20 cellular contexts compared by ENCODE assay signal in the genomic region with DNA sequence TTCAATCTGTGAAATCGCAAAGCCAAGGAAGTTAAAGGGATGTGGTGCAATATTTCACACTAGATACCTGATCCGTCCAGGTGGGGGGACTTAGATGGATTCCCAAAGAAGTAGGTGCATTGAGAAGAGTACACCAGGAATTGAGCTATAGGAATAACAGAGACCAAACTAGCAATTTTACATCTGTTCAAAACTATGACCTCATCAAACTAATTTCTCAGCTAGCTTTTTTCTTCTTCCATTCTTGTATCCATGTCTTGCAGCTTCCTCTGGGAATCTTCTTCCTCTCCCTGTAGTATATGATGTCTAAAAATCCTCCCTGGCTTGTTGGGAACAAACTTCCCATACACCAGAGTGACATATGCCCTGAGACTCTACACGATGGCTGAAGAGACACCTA. TPM values are rescaled to one million over a fixed set of nuclear protein-coding genes. Genes with fewer than 3 reads are reported as not detected.
DNase-seq lines count a peak whose midpoint lies in the region; ATAC-seq and TF ChIP-seq lines count a peak whose summit lies in the region.
"Had no signal": no experiment of that assay in that cellular context is flagged by ENCODE, and none has a peak within 500 bp of the region (broad histone marks: within the 10 kb centered on the region; RNA-seq: fewer than 3 reads in every experiment).

No MANE protein-coding gene starts in this region.

- H3K36me3 Mint-ChIP-seq in CD4-positive, alpha-beta memory T cell: no peaks in the 10 kb centered on the region
- peaks cover 4% of the 10 kb centered on the region for H3K36me3 Mint-ChIP-seq in activated T-helper 1 cell treated with anti-CD3 and anti-CD28 coated beads, Interleukin-12 subunit alpha, Interleukin-12 subunit beta, Interleukin-2, Interleukin-4 antibody, amounts not matched to agents 30 ng/mL and 10 ng/mL and 1 ng/mL, durations not matched to agents 14 hours and 24 hours and 36 hours (ENCODE audit: low read depth)
- H3K36me3 Mint-ChIP-seq: CD8-positive, alpha-beta T cell had no signal

- POLR2A ChIA-PET in CD4-positive, alpha-beta memory T cell (lab: Charles Lee; ENCODE audit: partially characterized antibody): interaction anchor here (1.6 to 3.9 kb wide), 4 partner anchors 10 to 52 kb away, joined by 4 to 15 read pairs (median 6); a partner anchor contains a TSS

- H3K27ac Mint-ChIP-seq in CD4-positive, alpha-beta memory T cell: peak overlapping the region; percentile 48 to 94 (median 80)
- H3K27ac Mint-ChIP-seq in activated T-helper 1 cell treated with anti-CD3 and anti-CD28 coated beads, Interleukin-12 subunit alpha, Interleukin-12 subunit beta, Interleukin-2, Interleukin-4 antibody, amounts not matched to agents 30 ng/mL and 10 ng/mL and 1 ng/mL, durations not matched to agents 14 hours and 24 hours and 36 hours: no peak overlapping the region
- H3K27ac Mint-ChIP-seq: CD8-positive, alpha-beta T cell had no signal

- intact Hi-C loops in CD4-positive, alpha-beta memory T cell (cut with micrococcal nuclease): no loop called here
- intact Hi-C loops in activated T-helper 1 cell treated with anti-CD3 and anti-CD28 coated beads, Interleukin-12 subunit alpha, Interleukin-12 subunit beta, Interleukin-2, Interleukin-4 antibody, amounts not matched to agents 30 ng/mL and 10 ng/mL and 1 ng/mL, durations not matched to agents 14 hours and 24 hours and 36 hours (cut with micrococcal nuclease): loop anchor here (2.0 to 10.0 kb wide), 5 partner anchors 14 to 1742 kb away; a partner anchor contains a TSS
- intact Hi-C loops in colonic mucosa (cut with DNase I): no loop called here

- ATAC-seq in GM19328 (IDR thresholded peaks at IDR 0.05; ENCODE audit: unreplicated experiment): no peak
- ATAC-seq: CD8-positive, alpha-beta T cell had no signal

- no peak overlapping the region for H3K9ac ChIP-seq in colonic mucosa (ENCODE audit: low read depth in 2 of 2, low read length in 2 of 2)

- H3K4me1 Mint-ChIP-seq in CD4-positive, alpha-beta memory T cell: peaks cover 23 to 33% (median 30%) of the 10 kb centered on the region in 4 donors
- H3K4me1 Mint-ChIP-seq in activated T-helper 1 cell treated with anti-CD3 and anti-CD28 coated beads, Interleukin-12 subunit alpha, Interleukin-12 subunit beta, Interleukin-2, Interleukin-4 antibody, amounts not matched to agents 30 ng/mL and 10 ng/mL and 1 ng/mL, durations not matched to agents 14 hours and 24 hours and 36 hours (ENCODE audit: low read depth): peaks cover 39% of the 10 kb centered on the region

- peaks cover 0 to 4% (median 0%) of the 10 kb centered on the region in 8 donors for H3K9me3 Mint-ChIP-seq in CD4-positive, alpha-beta memory T cell
- H3K9me3 Mint-ChIP-seq in activated T-helper 1 cell treated with anti-CD3 and anti-CD28 coated beads, Interleukin-12 subunit alpha, Interleukin-12 subunit beta, Interleukin-2, Interleukin-4 antibody, amounts not matched to agents 30 ng/mL and 10 ng/mL and 1 ng/mL, durations not matched to agents 14 hours and 24 hours and 36 hours: peaks cover 11% of the 10 kb centered on the region
- H3K9me3 Mint-ChIP-seq: CD8-positive, alpha-beta T cell had no signal

- DNase-seq in NCI-H82 (lab: John Stamatoyannopoulos, UW) (peak; percentile 10), NCI-H82 treated with DMSO at 0.1 percent for 48 hours (lab: John Stamatoyannopoulos, UW; ENCODE audit: unreplicated experiment) (no peak), colonic mucosa (no peak)
- DNase-seq in CD4-positive, alpha-beta memory T cell: no peak
- DNase-seq in activated T-helper 1 cell treated with anti-CD3 and anti-CD28 coated beads, Interleukin-12 subunit alpha, Interleukin-12 subunit beta, Interleukin-2, Interleukin-4 antibody, amounts not matched to agents 30 ng/mL and 10 ng/mL and 1 ng/mL, durations not matched to agents 14 hours and 24 hours and 36 hours (ENCODE audit: low spot score): no peak
- DNase-seq in stimulated activated CD4-positive, alpha-beta T cell treated with anti-CD3 and anti-CD28 coated beads, Interleukin-2, amount 100 ng/mL, for 24 hours: no peak
- DNase-seq: BE2C; CD8-positive, alpha-beta T cell; DND-41; HCEC 1CT; KG1; NCI-H1436; NCI-H2029; NCI-H2171; NCI-H446; NCI-H69; RPMI8226 had no signal

- no peaks in the 10 kb centered on the region for H3K27me3 Mint-ChIP-seq in CD4-positive, alpha-beta memory T cell
- peaks cover 10% of the 10 kb centered on the region for H3K27me3 Mint-ChIP-seq in activated T-helper 1 cell treated with anti-CD3 and anti-CD28 coated beads, Interleukin-12 subunit alpha, Interleukin-12 subunit beta, Interleukin-2, Interleukin-4 antibody, amounts not matched to agents 30 ng/mL and 10 ng/mL and 1 ng/mL, durations not matched to agents 14 hours and 24 hours and 36 hours (ENCODE audit: insufficient read depth)

- H3K27ac ChIP-seq in CD4-positive, alpha-beta memory T cell (ENCODE audit: low read depth, low read length): peak overlapping the region; percentile 33
- H3K27ac ChIP-seq in layer of hippocampus (ENCODE audit: low read depth, low read length) (peak overlapping the region; percentile 16), colonic mucosa (no peak overlapping the region)
- H3K27ac ChIP-seq: 22Rv1 had no signal

- CTCF ChIA-PET in CD4-positive, alpha-beta memory T cell (lab: Charles Lee; ENCODE audit: partially characterized antibody): interaction anchor here (0.6 to 1.8 kb wide), 5 partner anchors 43 to 55 kb away, joined by 3 to 4 read pairs (median 3); no protein-coding TSS in a partner anchor

- H3K4me3 ChIP-seq in CD4-positive, alpha-beta memory T cell (ENCODE audit: low read length in 2 of 2): no peak overlapping the region
- H3K4me3 ChIP-seq in colonic mucosa: no peak overlapping the region

- H3K36me3 ChIP-seq in CD4-positive, alpha-beta memory T cell (ENCODE audit: insufficient read depth, low read length): no peaks in the 10 kb centered on the region
- H3K36me3 ChIP-seq in colonic mucosa: no peaks in the 10 kb centered on the region
- H3K36me3 ChIP-seq: BE2C had no signal

- peaks cover 32% of the 10 kb centered on the region for H3K4me1 ChIP-seq in CD4-positive, alpha-beta memory T cell (ENCODE audit: insufficient read depth, low read length)
- H3K4me1 ChIP-seq in colonic mucosa: no peaks in the 10 kb centered on the region
- H3K4me1 ChIP-seq: BE2C had no signal

- no peaks in the 10 kb centered on the region for H3K27me3 ChIP-seq in CD4-positive, alpha-beta memory T cell (ENCODE audit: insufficient read depth, low read length)
- no peaks in the 10 kb centered on the region for H3K27me3 ChIP-seq in layer of hippocampus (ENCODE audit: control insufficient read depth, insufficient read depth, low read length)
- H3K27me3 ChIP-seq in colonic mucosa: no peaks in the 10 kb centered on the region
- H3K27me3 ChIP-seq: BE2C had no signal

- no peaks in the 10 kb centered on the region for H3K9me3 ChIP-seq in CD4-positive, alpha-beta memory T cell (ENCODE audit: control insufficient read depth in 1 of 2, low read length in 2 of 2)
- no peaks in the 10 kb centered on the region for H3K9me3 ChIP-seq in colonic mucosa
- H3K9me3 ChIP-seq: BE2C had no signal

- TF ChIP-seq CTCF in colonic mucosa (IDR thresholded peaks at IDR 0.05): no peak

- no peak overlapping the region for H3K4me3 Mint-ChIP-seq in CD4-positive, alpha-beta memory T cell
- H3K4me3 Mint-ChIP-seq in activated T-helper 1 cell treated with anti-CD3 and anti-CD28 coated beads, Interleukin-12 subunit alpha, Interleukin-12 subunit beta, Interleukin-2, Interleukin-4 antibody, amounts not matched to agents 30 ng/mL and 10 ng/mL and 1 ng/mL, durations not matched to agents 14 hours and 24 hours and 36 hours: peak overlapping the region; percentile 25
- H3K4me3 Mint-ChIP-seq: CD8-positive, alpha-beta T cell had no signal

RNA-seq across cellular contexts. Expression of a gene that starts 51.0 kb away (rescaled TPM):
- total RNA-seq in CD4-positive, alpha-beta memory T cell: 1 to 10 TPM; 7.6 to 7.8 TPM
- 10 to 100 TPM in 1 of 2 donors, 1 to 10 TPM in 1; 1.5 to 11.9 TPM for polyA plus RNA-seq in CD4-positive, alpha-beta memory T cell
- total RNA-seq in activated T-helper 1 cell treated with anti-CD3 and anti-CD28 coated beads, Interleukin-12 subunit alpha, Interleukin-12 subunit beta, Interleukin-2, Interleukin-4 antibody, amounts not matched to agents 30 ng/mL and 10 ng/mL and 1 ng/mL, durations not matched to agents 14 hours and 24 hours and 36 hours: 0.44 and 0.66 TPM in 2 replicates
- total RNA-seq in colonic mucosa: 1 to 10 TPM; 2.6 to 4.2 TPM
